1 cellular context compared by ENCODE assay signal in the genomic region with DNA sequence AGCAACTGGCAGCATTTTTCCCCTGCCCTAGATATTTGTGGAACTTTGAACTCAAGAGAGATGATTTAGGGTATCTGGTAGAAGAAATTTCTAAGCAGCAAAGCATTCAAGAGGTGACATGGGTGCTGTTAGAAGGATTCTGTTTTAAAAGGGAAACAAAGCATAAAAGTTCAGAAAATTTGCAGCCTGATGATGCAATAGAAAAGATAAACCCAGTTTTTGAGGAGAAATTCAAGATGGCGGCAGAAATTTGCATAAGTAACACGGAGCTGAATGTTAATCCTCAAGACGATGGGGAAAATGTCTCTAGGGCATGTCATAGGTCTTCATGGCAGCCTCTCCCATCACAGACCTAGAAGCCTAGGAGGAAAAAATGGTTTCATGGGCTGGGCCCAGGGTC. TPM values are rescaled to one million over a fixed set of nuclear protein-coding genes. Genes with fewer than 3 reads are reported as not detected.
"Had no signal": no experiment of that assay in that cellular context is flagged by ENCODE, and none has a peak within 500 bp of the region (broad histone marks: within the 10 kb centered on the region; RNA-seq: fewer than 3 reads in every experiment).

No MANE protein-coding gene starts in this region.

RNA-seq across cellular contexts. Expression of a gene that starts 40.5 kb away (rescaled TPM):
- polyA plus RNA-seq: IgD-negative memory B cell had no signal
